20 cellular contexts compared by ENCODE assay signal in genomic region chr1:102083186-102083585, GRCh38.
DNase-seq lines count a peak whose midpoint lies in the region; ATAC-seq, FAIRE-seq and TF ChIP-seq lines count a peak whose summit lies in the region.
"Had no signal": no experiment of that assay in that cellular context is flagged by ENCODE, and none has a peak within 500 bp of the region (broad histone marks: within the 10 kb centered on the region; RNA-seq: fewer than 3 reads in every experiment).

No MANE protein-coding gene starts in this region.

- H3K4me1 ChIP-seq in HepG2 (ENCODE audit: insufficient read depth, low read length) (no peaks in the 10 kb centered on the region), right lobe of liver (no peaks in the 10 kb centered on the region), H1 (replicated peaks in 1 of 4; ENCODE audit: control insufficient read depth in 3 of 4, insufficient read depth in 4 of 4, low read length in 3 of 4) (peaks cover 0 to 2% (median 0%) of the 10 kb centered on the region in 4 experiments; a peak in 1 of 7 replicates), mammary epithelial cell (ENCODE audit: insufficient read depth, low read length) (peaks cover 19% of the 10 kb centered on the region)
- H3K4me1 ChIP-seq: A549; BLaER1 treated with 17β-estradiol and CSF1 and Interleukin-3, amounts not matched to agents 10 nM and 100 nM; Caco-2 had no signal

- no peak overlapping the region for H2BK120ac ChIP-seq in H1 (replicated peaks; ENCODE audit: low read depth, low read length)

- no peak for TF ChIP-seq RAD21 in HepG2 (CRISPR knock-in tag; IDR thresholded peaks at IDR 0.05)
- TF ChIP-seq RAD21 in H1 (IDR thresholded peaks at IDR 0.05 in 1 of 2, conservative IDR thresholded peaks at IDR 0.05 in 1 of 2; ENCODE audit: low read depth in 2 of 2, low read length in 2 of 2), result no peak

- H2AFZ ChIP-seq in HepG2 (ENCODE audit: low read length) (no peak overlapping the region), H1 (ENCODE audit: low read length) (peak overlapping the region; percentile 82; the same call in 1 of the 2 replicates), mammary epithelial cell (ENCODE audit: low read depth, low read length) (no peak overlapping the region)

- WGBS in HepG2 (ENCODE audit: low lambda C conversion rate), result 31% methylated on average over 3 of the region's 3 CpGs
- 35% methylated on average over 3 of the region's 3 CpGs for WGBS in right lobe of liver (ENCODE audit: insufficient coverage, low coverage, low lambda C conversion rate, missing lambda C conversion rate)
- 91% methylated on average over 3 of the region's 3 CpGs; no CpG with 5 or more reads in 1 of the 2 experiments for WGBS in H1 (ENCODE audit: extremely low coverage in 1 of 2, insufficient coverage in 1 of 2, insufficient read length in 1 of 2, insufficient replicate concordance in 2 of 2, low coverage in 1 of 2, low lambda C conversion rate in 2 of 2, missing lambda C conversion rate in 1 of 2), 2 experiments
- WGBS in mammary epithelial cell (ENCODE audit: low coverage, missing lambda C conversion rate), result 85% methylated on average over 3 of the region's 3 CpGs

- H3K14ac ChIP-seq in H1 (ENCODE audit: insufficient read length), result no peak overlapping the region

- H3K79me2 ChIP-seq in HepG2 (ENCODE audit: insufficient read depth, low read length) (no peaks in the 10 kb centered on the region), H1 (ENCODE audit: control insufficient read depth in 1 of 2, insufficient read depth in 2 of 2, low read length in 2 of 2) (no peaks in the 10 kb centered on the region), mammary epithelial cell (ENCODE audit: insufficient read depth, low read length) (no peaks in the 10 kb centered on the region)

- DNase-seq in HepG2 (ENCODE audit: low spot score), result no peak
- DNase-seq in right lobe of liver, result no peak
- DNase-seq in H1 (ENCODE audit: low read depth in 1 of 2, low spot score in 2 of 2), result no peak
- DNase-seq in mammary epithelial cell, result no peak
- DNase-seq in activated naive CD4-positive, alpha-beta T cell (lab: John Stamatoyannopoulos, UW), result no peak
- DNase-seq: AML-193; Caco-2; Calu3; CD4-positive, alpha-beta T cell; CD8-positive, alpha-beta T cell; DMS79 treated with DMSO at 0.1 percent for 48 hours; GF-D8 had no signal

- H3K4me3 ChIP-seq in HepG2 (replicated peaks in 1 of 3; ENCODE audit: insufficient read depth in 1 of 3, low read depth in 2 of 3, low read length in 3 of 3), result no peak overlapping the region
- no peak overlapping the region for H3K4me3 ChIP-seq in right lobe of liver
- H3K4me3 ChIP-seq in H1 (ENCODE audit: extremely low read depth in 1 of 4, insufficient read depth in 2 of 4, low read depth in 3 of 4, low read length in 4 of 4), result no peak overlapping the region
- no peak overlapping the region for H3K4me3 ChIP-seq in mammary epithelial cell (replicated peaks in 1 of 3; ENCODE audit: insufficient read depth in 1 of 3, low read depth in 2 of 3, low read length in 3 of 3)
- H3K4me3 ChIP-seq: A549; BLaER1 treated with 17β-estradiol and CSF1 and Interleukin-3, amounts not matched to agents 10 nM and 100 nM had no signal

- no peak overlapping the region for H3K4ac ChIP-seq in H1 (replicated peaks; ENCODE audit: insufficient read length, low read depth, low read length)

- no peaks in the 10 kb centered on the region; the same call in 1 of the 2 replicates for H3K23me2 ChIP-seq in H1 (ENCODE audit: low read depth, low read length)

- no peak overlapping the region for H3K56ac ChIP-seq in H1 (replicated peaks; ENCODE audit: insufficient read length, low read depth, low read length)

- CTCF ChIA-PET in HepG2 (lab: Yijun Ruan, JAX; ENCODE audit: low intra/inter-chr PET ratio, low total read pairs) (no interaction called here), H1 (lab: Charles Lee; ENCODE audit: partially characterized antibody) (no interaction called here), mammary epithelial cell (lab: Charles Lee; ENCODE audit: low non-redundant PET) (no interaction called here)

- TF ChIP-seq CTCF in HepG2 (CRISPR knock-in tag; IDR thresholded peaks at IDR 0.05) (no peak), right lobe of liver (IDR thresholded peaks at IDR 0.05) (no peak), H1 (IDR thresholded peaks at IDR 0.05; ENCODE audit: control extremely low read depth in 1 of 3, insufficient read depth in 1 of 3, low read depth in 1 of 3, low read length in 3 of 3) (no peak), mammary epithelial cell (conservative IDR thresholded peaks at IDR 0.05 in 1 of 2, IDR thresholded peaks at IDR 0.05 in 1 of 2; ENCODE audit: extremely low read depth in 1 of 2, insufficient read depth in 1 of 2, low read depth in 1 of 2, low read length in 2 of 2) (no peak)

- H4K8ac ChIP-seq in H1 (ENCODE audit: extremely low read depth, insufficient read depth, low read length), result no peak overlapping the region

- H3K18ac ChIP-seq in H1 (ENCODE audit: extremely low read depth, low read length), result no peak overlapping the region

- no peak overlapping the region for H2AK5ac ChIP-seq in H1 (ENCODE audit: low read depth, low read length)

- H2BK20ac ChIP-seq in H1 (ENCODE audit: low read length), result no peak overlapping the region

- no peak overlapping the region for H4K5ac ChIP-seq in H1 (ENCODE audit: insufficient read length, low read depth, low read length)

- H3K4me2 ChIP-seq in HepG2 (ENCODE audit: low read depth, low read length) (no peak overlapping the region), H1 (ENCODE audit: insufficient read depth in 1 of 2, low read depth in 2 of 2, low read length in 2 of 2) (no peak overlapping the region), mammary epithelial cell (ENCODE audit: insufficient read depth, low read depth, low read length) (no peak overlapping the region)
- H3K4me2 ChIP-seq: A549; BLaER1 treated with 17β-estradiol and CSF1 and Interleukin-3, amounts not matched to agents 10 nM and 100 nM had no signal

- H3K27ac ChIP-seq in HepG2 (ENCODE audit: extremely low read length, insufficient read depth, low read length), result no peak overlapping the region
- no peak overlapping the region for H3K27ac ChIP-seq in right lobe of liver
- no peak overlapping the region for H3K27ac ChIP-seq in H1 (ENCODE audit: low read depth, low read length)
- H3K27ac ChIP-seq in mammary epithelial cell (ENCODE audit: insufficient read depth, low read depth, low read length), result no peak overlapping the region
- H3K27ac ChIP-seq: 22Rv1; A549; BLaER1 treated with 17β-estradiol and CSF1 and Interleukin-3, amounts not matched to agents 10 nM and 100 nM; C4-2B had no signal

- TF ChIP-seq POLR2A in HepG2 (IDR thresholded peaks at IDR 0.05; ENCODE audit: insufficient read depth in 1 of 2, low read depth in 2 of 2, low read length in 2 of 2) (no peak), right lobe of liver (IDR thresholded peaks at IDR 0.05) (no peak), H1 (IDR thresholded peaks at IDR 0.05; ENCODE audit: control extremely low read depth in 1 of 2, low read depth in 2 of 2, low read length in 2 of 2) (no peak)

- no peak overlapping the region for H3K9ac ChIP-seq in HepG2 (ENCODE audit: insufficient read depth, low read depth, low read length)
- no peak overlapping the region for H3K9ac ChIP-seq in H1 (replicated peaks in 1 of 4; ENCODE audit: extremely low read depth in 1 of 4, low read depth in 3 of 4, low read length in 3 of 4)
- H3K9ac ChIP-seq in mammary epithelial cell (ENCODE audit: insufficient read depth, low read length), result no peak overlapping the region
- H3K9ac ChIP-seq: BLaER1 treated with 17β-estradiol and CSF1 and Interleukin-3, amounts not matched to agents 10 nM and 100 nM had no signal

- intact Hi-C loops in HepG2 (cut with micrococcal nuclease; ENCODE audit: unreplicated experiment), result no loop called here
- intact Hi-C loops in right lobe of liver (cut with DNase I), result no loop called here
- intact Hi-C loops in mammary epithelial cell (cut with micrococcal nuclease), result no loop called here

- ATAC-seq in HepG2 (no peak), right lobe of liver (no peak)
- ATAC-seq: A549; CD8-positive, alpha-beta T cell had no signal

- no peaks in the 10 kb centered on the region for H3K79me1 ChIP-seq in H1 (ENCODE audit: low read depth, low read length)

- H4K20me1 ChIP-seq in HepG2 (ENCODE audit: insufficient read depth, low read length), result no peaks in the 10 kb centered on the region
- no peaks in the 10 kb centered on the region for H4K20me1 ChIP-seq in H1 (replicated peaks in 1 of 2; ENCODE audit: control insufficient read depth in 1 of 2, insufficient read depth in 2 of 2, low read length in 2 of 2)
- H4K20me1 ChIP-seq in mammary epithelial cell (ENCODE audit: insufficient read depth, low read length), result no peaks in the 10 kb centered on the region
- H4K20me1 ChIP-seq: BLaER1 treated with 17β-estradiol and CSF1 and Interleukin-3, amounts not matched to agents 10 nM and 100 nM had no signal

- peaks cover 85% of the 10 kb centered on the region for H3K9me3 ChIP-seq in HepG2 (ENCODE audit: low read length)
- H3K9me3 ChIP-seq in right lobe of liver, result no peaks in the 10 kb centered on the region
- H3K9me3 ChIP-seq in H1 (ENCODE audit: insufficient read depth in 2 of 2, low read depth in 1 of 2, low read length in 1 of 2), result no peaks in the 10 kb centered on the region
- H3K9me3 ChIP-seq in mammary epithelial cell (replicated peaks; ENCODE audit: insufficient read depth, low read length), result peaks cover 6% of the 10 kb centered on the region
- H3K9me3 ChIP-seq: A549, Caco-2 had no signal

- H2BK15ac ChIP-seq in H1 (ENCODE audit: low read length), result no peak overlapping the region

- no peak overlapping the region for H2BK12ac ChIP-seq in H1 (ENCODE audit: low read depth, low read length)

- no peak for FAIRE-seq in HepG2 (lab: Jason Lieb, UNC)
- no peak for FAIRE-seq in H1 (lab: Jason Lieb, UNC)
- FAIRE-seq: A549, D721Med, G401.6, GM12891, GM19239 had no signal

- H3K36me3 ChIP-seq in HepG2 (replicated peaks in 1 of 2; ENCODE audit: control insufficient read depth in 1 of 2, insufficient read depth in 2 of 2, low read length in 2 of 2), result no peaks in the 10 kb centered on the region
- H3K36me3 ChIP-seq in right lobe of liver, result no peaks in the 10 kb centered on the region
- no peaks in the 10 kb centered on the region for H3K36me3 ChIP-seq in H1 (ENCODE audit: control insufficient read depth in 2 of 4, insufficient read depth in 4 of 4, low read length in 3 of 4)
- no peaks in the 10 kb centered on the region for H3K36me3 ChIP-seq in mammary epithelial cell (ENCODE audit: insufficient read depth, low read length)
- H3K36me3 ChIP-seq: BLaER1 treated with 17β-estradiol and CSF1 and Interleukin-3, amounts not matched to agents 10 nM and 100 nM had no signal

- H2BK5ac ChIP-seq in H1 (ENCODE audit: low read depth, low read length), result no peak overlapping the region

- dilution Hi-C loops in mammary epithelial cell (cut with HindIII; ENCODE audit: low sequenced_read_pairs), result no loop called here

- TF ChIP-seq EP300 in HepG2 (IDR thresholded peaks at IDR 0.05; ENCODE audit: low read depth in 2 of 2, low read length in 2 of 2) (no peak), HepG2 (CRISPR knock-in tag; IDR thresholded peaks at IDR 0.05; ENCODE audit: borderline replicate concordance) (no peak), H1 (IDR thresholded peaks at IDR 0.05; ENCODE audit: borderline replicate concordance in 1 of 2, low read depth in 2 of 2, low read length in 2 of 2) (no peak)

- no TSS peak for BruUV-seq in HepG2 (replicated peaks; lab: Mats Ljungman, UMichigan)
- BruUV-seq in mammary epithelial cell (replicated peaks; lab: Mats Ljungman, UMichigan), result no TSS peak

- no peak overlapping the region for H3K23ac ChIP-seq in H1 (ENCODE audit: insufficient read length)

- no peaks in the 10 kb centered on the region for H3K27me3 ChIP-seq in HepG2 (ENCODE audit: control insufficient read depth in 1 of 2, insufficient read depth in 2 of 2, low read length in 2 of 2)
- no peaks in the 10 kb centered on the region for H3K27me3 ChIP-seq in right lobe of liver
- H3K27me3 ChIP-seq in H1 (replicated peaks in 1 of 4; ENCODE audit: control insufficient read depth in 3 of 4, extremely low read depth in 1 of 4, insufficient read depth in 3 of 4, low read length in 3 of 4), result no peaks in the 10 kb centered on the region
- no peaks in the 10 kb centered on the region for H3K27me3 ChIP-seq in mammary epithelial cell (ENCODE audit: insufficient read depth, low read length)
- H3K27me3 ChIP-seq: BLaER1 treated with 17β-estradiol and CSF1 and Interleukin-3, amounts not matched to agents 10 nM and 100 nM had no signal

- POLR2A ChIA-PET in HepG2 (lab: Yijun Ruan, JAX), result no interaction called here
- POLR2A ChIA-PET in H1 (lab: Charles Lee; ENCODE audit: partially characterized antibody), result no interaction called here

- H4K91ac ChIP-seq in H1 (replicated peaks; ENCODE audit: insufficient read length, low read length), result no peak overlapping the region

- in situ Hi-C loops in HepG2 (cut with HindIII; ENCODE audit: extremely low pct_ligation_motif_present, low pct_unique_long_range_greater_than_20kb), result no loop called here
- in situ Hi-C loops in mammary epithelial cell (cut with MboI; ENCODE audit: low sequenced_read_pairs in 2 of 2), result no loop called here

Comparison
In these comparisons a context has a peak if more than half of its experiments do, and no peak if none do; other contexts are left out.
1. Of the 41 proteins assayed by ChIP-seq in both HepG2 and H1: peak only in HepG2: CEBPB; only in H1: none; in both: none; in neither: 40.